ENCODE assay signal across 8 cellular contexts in the genomic region with DNA sequence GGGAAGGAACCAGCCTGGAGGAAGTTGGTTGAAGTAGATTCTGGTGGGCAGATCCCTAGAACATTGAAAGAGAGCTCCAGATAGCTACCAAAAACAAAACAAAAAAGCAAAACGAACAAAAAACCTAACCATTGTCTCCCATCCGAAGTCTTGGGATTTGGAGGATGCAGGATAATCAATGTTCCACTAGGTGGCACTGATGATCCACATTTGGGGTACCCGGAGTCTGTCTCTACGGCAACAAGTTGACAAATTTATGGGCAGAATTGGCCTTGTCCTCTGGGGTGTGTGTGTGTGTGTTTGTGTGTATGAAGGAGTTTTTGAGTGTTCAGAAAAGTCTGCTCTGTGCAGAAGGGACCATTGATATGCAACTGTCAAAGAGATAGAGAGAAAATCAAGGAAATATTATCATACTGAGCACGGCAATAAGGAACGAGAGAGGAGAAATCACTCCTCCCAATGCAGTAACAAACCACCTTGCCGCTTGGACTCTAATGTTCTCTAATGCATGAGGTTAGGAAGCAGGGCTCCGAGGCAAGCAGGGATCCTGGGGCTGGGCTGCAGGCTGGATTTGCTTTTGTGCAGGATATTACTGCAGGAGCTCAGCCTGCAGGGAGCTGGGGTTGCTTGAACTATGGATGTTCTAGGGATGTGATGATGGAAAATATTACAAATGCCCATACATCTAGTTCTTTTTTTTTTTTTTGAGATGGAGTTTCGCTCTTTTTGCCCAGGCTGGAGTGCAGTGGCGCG. TPM values are rescaled to one million over a fixed set of nuclear protein-coding genes. Genes with fewer than 3 reads are reported as not detected.
DNase-seq lines count a peak whose midpoint lies in the region; ATAC-seq and TF ChIP-seq lines count a peak whose summit lies in the region.

No MANE protein-coding gene starts in this region.

- H4K8ac ChIP-seq in mesenchymal stem cell (ENCODE audit: low read length), result no peak overlapping the region

- H3K27me3 ChIP-seq in endodermal cell (ENCODE audit: control insufficient read depth, insufficient read depth, low read length, poor library complexity, severe bottlenecking), result peaks cover 16% of the 10 kb centered on the region
- H3K27me3 ChIP-seq in mesenchymal stem cell (ENCODE audit: control insufficient read depth in 1 of 2, insufficient read depth in 1 of 2, low read length in 2 of 2), result peaks cover 26 to 45% of the 10 kb centered on the region in 2 experiments

- H3K9ac ChIP-seq in endodermal cell (ENCODE audit: extremely low read depth, low read length, poor library complexity, severe bottlenecking), result no peak overlapping the region
- H3K9ac ChIP-seq in mesenchymal stem cell (ENCODE audit: low read length), result peak overlapping the region; percentile 17

- no peak overlapping the region for H3K27ac ChIP-seq in endodermal cell (ENCODE audit: low read depth, low read length)
- H3K27ac ChIP-seq in mesenchymal stem cell (ENCODE audit: low read length, poor library complexity, severe bottlenecking), result no peak overlapping the region

- 64 to 72% methylated on average over 10 to 11 of the region's 11 CpGs for WGBS in endodermal cell (ENCODE audit: insufficient coverage in 1 of 2, insufficient read length in 1 of 2), 2 experiments
- WGBS in mesenchymal stem cell, result 51% methylated on average over 7 of the region's 11 CpGs

- no peak overlapping the region for H3K4me3 ChIP-seq in endodermal cell (ENCODE audit: low read length)
- no peak overlapping the region for H3K4me3 ChIP-seq in mesenchymal stem cell (ENCODE audit: insufficient read depth in 1 of 2, low read depth in 1 of 2, low read length in 2 of 2)

- no peak overlapping the region for H2BK120ac ChIP-seq in mesenchymal stem cell (ENCODE audit: low read depth, low read length)

- ATAC-seq in activated CD4-positive, CD25-positive, alpha-beta regulatory T cell treated with anti-CD3 and anti-CD28 coated beads, Interleukin-2, amount 50 U/mL, for 24 hours, result peak; percentile 59 to 63

- no peaks in the 10 kb centered on the region for H3K4me1 ChIP-seq in endodermal cell (ENCODE audit: control insufficient read depth, insufficient read depth, low read length)
- H3K4me1 ChIP-seq in mesenchymal stem cell (ENCODE audit: control insufficient read depth, insufficient read depth, low read depth, low read length), result peaks cover 4% of the 10 kb centered on the region

- no peak overlapping the region for H3K14ac ChIP-seq in mesenchymal stem cell (ENCODE audit: low read length in 2 of 2)

- no peaks in the 10 kb centered on the region for H3K9me3 Mint-ChIP-seq in activated T-cell treated with anti-CD3 and anti-CD28 coated beads, Interleukin-2, amount 50 U/mL, for 24 hours
- H3K9me3 Mint-ChIP-seq in HFFc6, result no peaks in the 10 kb centered on the region
- no peaks in the 10 kb centered on the region for H3K9me3 Mint-ChIP-seq in endodermal cell

- TF ChIP-seq CTCF in HFFc6 (IDR thresholded peaks at IDR 0.05) (peak; percentile 91), endodermal cell (conservative IDR thresholded peaks at IDR 0.05) (peak; percentile 87)

- H3K27ac Mint-ChIP-seq in activated T-cell treated with anti-CD3 and anti-CD28 coated beads, Interleukin-2, amount 50 U/mL, for 24 hours, result no peak overlapping the region
- H3K27ac Mint-ChIP-seq in HFFc6 (no peak overlapping the region), endodermal cell (no peak overlapping the region)

- H4K91ac ChIP-seq in mesenchymal stem cell (ENCODE audit: low read length), result no peak overlapping the region

- no peak overlapping the region for H2AFZ ChIP-seq in mesenchymal stem cell (ENCODE audit: low read depth, low read length)

- DNase-seq in activated T-cell treated with anti-CD3 and anti-CD28 coated beads for 24 hours (ENCODE audit: low read depth), result peak; percentile 41
- no peak for DNase-seq in activated T-cell treated with anti-CD3 and anti-CD28 coated beads, Interleukin-2, amount 50 U/mL, for 24 hours
- DNase-seq in HFFc6, result peak; percentile 48
- peak; percentile 5 for DNase-seq in NCI-H2107 (lab: John Stamatoyannopoulos, UW)
- DNase-seq in endodermal cell, result peak; percentile 82
- peak; percentile 59 for DNase-seq in mesenchymal stem cell
- DNase-seq in superior temporal gyrus (ENCODE audit: extremely low spot score), result peak; percentile 91

- H2BK12ac ChIP-seq in mesenchymal stem cell (ENCODE audit: low read length in 2 of 2), result no peak overlapping the region

- H2AK5ac ChIP-seq in mesenchymal stem cell (ENCODE audit: low read length, severe bottlenecking), result no peak overlapping the region

- no peak overlapping the region for H3K18ac ChIP-seq in mesenchymal stem cell (ENCODE audit: low read depth in 1 of 2, low read length in 2 of 2)

- H3K4ac ChIP-seq in mesenchymal stem cell (ENCODE audit: low read depth in 1 of 2, low read length in 2 of 2), result no peak overlapping the region

- H3K4me2 ChIP-seq in mesenchymal stem cell (ENCODE audit: low read length, poor library complexity, severe bottlenecking), result no peak overlapping the region

- H3K9me3 ChIP-seq in endodermal cell (ENCODE audit: control insufficient read depth, low read length) (no peaks in the 10 kb centered on the region), mesenchymal stem cell (ENCODE audit: control insufficient read depth, low read length) (no peaks in the 10 kb centered on the region)

- peaks cover 6% of the 10 kb centered on the region for H3K4me1 Mint-ChIP-seq in activated T-cell treated with anti-CD3 and anti-CD28 coated beads, Interleukin-2, amount 50 U/mL, for 24 hours (ENCODE audit: low read depth)
- H3K4me1 Mint-ChIP-seq in HFFc6 (ENCODE audit: low read depth) (peaks cover 12% of the 10 kb centered on the region), endodermal cell (peaks cover 7% of the 10 kb centered on the region)

- H3K4me3 Mint-ChIP-seq in activated T-cell treated with anti-CD3 and anti-CD28 coated beads, Interleukin-2, amount 50 U/mL, for 24 hours, result no peak overlapping the region
- H3K4me3 Mint-ChIP-seq in HFFc6, result no peak overlapping the region
- peak overlapping the region; percentile 28 for H3K4me3 Mint-ChIP-seq in endodermal cell

- H3K27me3 Mint-ChIP-seq in activated T-cell treated with anti-CD3 and anti-CD28 coated beads, Interleukin-2, amount 50 U/mL, for 24 hours, result peaks cover 32% of the 10 kb centered on the region
- H3K27me3 Mint-ChIP-seq in HFFc6 (ENCODE audit: insufficient read depth) (peaks cover 24% of the 10 kb centered on the region), endodermal cell (ENCODE audit: insufficient read depth) (peaks cover 17% of the 10 kb centered on the region)

- H2BK15ac ChIP-seq in mesenchymal stem cell (ENCODE audit: low read depth, poor library complexity, severe bottlenecking), result no peak overlapping the region

- H2BK5ac ChIP-seq in mesenchymal stem cell (ENCODE audit: low read depth, low read length, poor library complexity, severe bottlenecking), result no peak overlapping the region

- H3K36me3 Mint-ChIP-seq in activated T-cell treated with anti-CD3 and anti-CD28 coated beads, Interleukin-2, amount 50 U/mL, for 24 hours (ENCODE audit: low read depth), result no peaks in the 10 kb centered on the region
- H3K36me3 Mint-ChIP-seq in HFFc6 (ENCODE audit: low read depth) (no peaks in the 10 kb centered on the region), endodermal cell (ENCODE audit: low read depth) (no peaks in the 10 kb centered on the region)

- H3K36me3 ChIP-seq in endodermal cell (ENCODE audit: control insufficient read depth, insufficient read depth, low read length) (no peaks in the 10 kb centered on the region), mesenchymal stem cell (ENCODE audit: control insufficient read depth in 1 of 2, insufficient read depth in 2 of 2, low read depth in 1 of 2, low read length in 2 of 2) (no peaks in the 10 kb centered on the region)

- H3K23ac ChIP-seq in mesenchymal stem cell (ENCODE audit: low read length in 2 of 2), result no peak overlapping the region

- no peaks in the 10 kb centered on the region for H3K79me1 ChIP-seq in mesenchymal stem cell (replicated peaks; ENCODE audit: low read length, poor library complexity, severe bottlenecking)

RNA-seq across cellular contexts. Expression of a gene that starts 59.8 kb away (rescaled TPM):
- 1 to 10 TPM; 2.2 to 3.2 (median 2.5) TPM for total RNA-seq in HFFc6 (2021; fragmentation: NEBNext Ultra II Directional; extraction: Animal tissue kit (Norgen Biotek cat#: 25700))
- total RNA-seq in endodermal cell, result 10 to 100 TPM; 13.3 TPM
- polyA plus RNA-seq in endodermal cell (2013, experiment 1 of 2), result 20.3 TPM
- polyA plus RNA-seq in endodermal cell (2013, experiment 2 of 2), result 19.7 TPM
- 1.3 TPM for polyA plus RNA-seq in mesenchymal stem cell (2013, experiment 1 of 2)
- 1.3 TPM for polyA plus RNA-seq in mesenchymal stem cell (2013, experiment 2 of 2)
